In genomic region chr14:101875041-101875725, GRCh38 we compare ENCODE assay signal across 12 cellular contexts.
DNase-seq lines count a peak whose midpoint lies in the region; ATAC-seq and TF ChIP-seq lines count a peak whose summit lies in the region.
"Had no signal": no experiment of that assay in that cellular context is flagged by ENCODE, and none has a peak within 500 bp of the region (broad histone marks: within the 10 kb centered on the region; RNA-seq: fewer than 3 reads in every experiment).

No MANE protein-coding gene starts in this region.

- H3K27me3 ChIP-seq in SU-DHL-6 (ENCODE audit: low read length) = no peaks in the 10 kb centered on the region
- H3K27me3 ChIP-seq in gastroesophageal sphincter = no peaks in the 10 kb centered on the region
- no peaks in the 10 kb centered on the region for H3K27me3 ChIP-seq in upper lobe of left lung

- no peak for TF ChIP-seq CTCF in SU-DHL-6 (IDR thresholded peaks at IDR 0.05; ENCODE audit: insufficient read depth, low read length, poor library complexity, severe bottlenecking)
- TF ChIP-seq CTCF in gastroesophageal sphincter (IDR thresholded peaks at IDR 0.05) = no peak
- TF ChIP-seq CTCF in upper lobe of left lung (IDR thresholded peaks at IDR 0.05) = no peak

- H3K79me2 ChIP-seq in SU-DHL-6 (ENCODE audit: insufficient read depth, low read length) = peaks cover 86% of the 10 kb centered on the region

- peak overlapping the region; percentile 94 for H3K27ac Mint-ChIP-seq in activated naive CD4-positive, alpha-beta T cell treated with anti-CD3 and anti-CD28 coated beads, Interleukin-2, amount 50 U/mL, for 24 hours

- ATAC-seq in gastroesophageal sphincter (no peak), upper lobe of left lung (ENCODE audit: low FRiP score in 2 of 2) (no peak), HG03342 (IDR thresholded peaks at IDR 0.05; ENCODE audit: unreplicated experiment) (no peak)
- ATAC-seq: right cardiac atrium had no signal

- DNase-seq in activated naive CD4-positive, alpha-beta T cell (lab: John Stamatoyannopoulos, UW) = no peak
- DNase-seq in upper lobe of left lung (no peak), NCI-H1436 (lab: John Stamatoyannopoulos, UW) (no peak), foreskin melanocyte (no peak)
- DNase-seq: activated effector memory CD4-positive, alpha-beta T cell treated with anti-CD3 and anti-CD28 coated beads, Interleukin-2, amount 50 U/mL, for 16 hours; H7; mammary epithelial cell; right cardiac atrium had no signal

- no peak overlapping the region for H2AFZ ChIP-seq in SU-DHL-6 (ENCODE audit: low read depth, low read length, severe bottlenecking)

- TF ChIP-seq POLR2A in gastroesophageal sphincter (IDR thresholded peaks at IDR 0.05) = no peak
- no peak for TF ChIP-seq POLR2A in upper lobe of left lung (IDR thresholded peaks at IDR 0.05)

- H3K36me3 ChIP-seq in SU-DHL-6 (ENCODE audit: low read length) (no peaks in the 10 kb centered on the region), gastroesophageal sphincter (peaks cover 0 to 16% of the 10 kb centered on the region in 2 donors), upper lobe of left lung (peaks cover 0 to 14% (median 2%) of the 10 kb centered on the region in 4 donors)

- peak overlapping the region; percentile 95 for H3K27ac ChIP-seq in SU-DHL-6 (ENCODE audit: low read depth, low read length)
- peak overlapping the region in 3 of 4 donors; percentile 18 to 74 (median 67) for H3K27ac ChIP-seq in gastroesophageal sphincter
- H3K27ac ChIP-seq in upper lobe of left lung = peak overlapping the region in 3 of 4 donors; percentile 1 to 57 (median 46)

- H3K4me3 ChIP-seq in SU-DHL-6 (ENCODE audit: insufficient read depth, low read length, poor library complexity, severe bottlenecking) (peak overlapping the region; percentile 44), gastroesophageal sphincter (no peak overlapping the region), upper lobe of left lung (no peak overlapping the region)

- TF ChIP-seq EP300 in gastroesophageal sphincter (IDR thresholded peaks at IDR 0.05) = no peak
- no peak for TF ChIP-seq EP300 in upper lobe of left lung (IDR thresholded peaks at IDR 0.05)

- H3F3A ChIP-seq in SU-DHL-6 (ENCODE audit: insufficient read depth) = peaks cover 32% of the 10 kb centered on the region

- H3K36me3 Mint-ChIP-seq in activated naive CD4-positive, alpha-beta T cell treated with anti-CD3 and anti-CD28 coated beads, Interleukin-2, amount 50 U/mL, for 24 hours = peaks cover 14% of the 10 kb centered on the region

- peak overlapping the region; percentile 75 for H3K4me3 Mint-ChIP-seq in activated naive CD4-positive, alpha-beta T cell treated with anti-CD3 and anti-CD28 coated beads, Interleukin-2, amount 50 U/mL, for 24 hours

- H3K9me3 ChIP-seq in SU-DHL-6 (ENCODE audit: insufficient read depth, low read length) (no peaks in the 10 kb centered on the region), gastroesophageal sphincter (no peaks in the 10 kb centered on the region), upper lobe of left lung (no peaks in the 10 kb centered on the region)

- H4K20me1 ChIP-seq in SU-DHL-6 (ENCODE audit: low read depth, low read length) = peaks cover 6% of the 10 kb centered on the region; the same call in 1 of the 2 replicates

- peak overlapping the region; percentile 79 for H3K4me2 ChIP-seq in SU-DHL-6 (ENCODE audit: low read depth, low read length, poor library complexity, severe bottlenecking)

- H3K9me3 Mint-ChIP-seq in activated naive CD4-positive, alpha-beta T cell treated with anti-CD3 and anti-CD28 coated beads, Interleukin-2, amount 50 U/mL, for 24 hours = no peaks in the 10 kb centered on the region

- H3K4me1 ChIP-seq in gastroesophageal sphincter = peaks cover 0 to 74% (median 9%) of the 10 kb centered on the region in 3 donors
- peaks cover 22 to 39% (median 29%) of the 10 kb centered on the region in 4 donors for H3K4me1 ChIP-seq in upper lobe of left lung

- peaks cover 92% of the 10 kb centered on the region for H3K4me1 Mint-ChIP-seq in activated naive CD4-positive, alpha-beta T cell treated with anti-CD3 and anti-CD28 coated beads, Interleukin-2, amount 50 U/mL, for 24 hours

- no peaks in the 10 kb centered on the region for H3K9me2 ChIP-seq in SU-DHL-6 (replicated peaks; ENCODE audit: insufficient read depth, low read length)

- no peaks in the 10 kb centered on the region for H3K27me3 Mint-ChIP-seq in activated naive CD4-positive, alpha-beta T cell treated with anti-CD3 and anti-CD28 coated beads, Interleukin-2, amount 50 U/mL, for 24 hours

- H3K9ac ChIP-seq in SU-DHL-6 (ENCODE audit: low read length) = peak overlapping the region; percentile 51

- 78 to 83% methylated on average over 7 of the region's 8 CpGs for WGBS in gastroesophageal sphincter (ENCODE audit: low coverage in 1 of 2), 2 donors
- 78% methylated on average over 8 of the region's 8 CpGs for WGBS in upper lobe of left lung, 2 donors
